ENCODE assay signal across 21 cellular contexts in the genomic region with DNA sequence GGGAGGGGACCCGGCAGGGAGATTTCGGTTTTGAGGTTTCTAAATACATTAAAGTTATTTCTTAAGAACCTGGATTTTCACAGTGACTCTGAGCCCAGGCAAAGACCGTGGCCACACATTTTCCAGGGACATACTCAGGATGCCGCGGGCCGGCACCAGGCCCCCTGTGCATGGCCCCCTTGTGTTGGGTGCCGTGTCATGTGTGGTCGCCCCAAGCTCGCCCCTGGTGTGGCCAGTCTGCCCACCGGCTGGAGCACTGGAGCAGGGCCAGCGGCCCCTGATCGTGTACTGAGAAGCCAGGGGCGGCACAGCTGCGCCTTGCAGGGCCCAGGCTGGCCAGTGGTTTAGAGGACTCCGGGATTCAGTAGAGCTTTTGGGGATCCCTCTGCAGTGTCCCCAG. TPM values are rescaled to one million over a fixed set of nuclear protein-coding genes. Genes with fewer than 3 reads are reported as not detected.
DNase-seq lines count a peak whose midpoint lies in the region; ATAC-seq and TF ChIP-seq lines count a peak whose summit lies in the region.
"Had no signal": no experiment of that assay in that cellular context is flagged by ENCODE, and none has a peak within 500 bp of the region (broad histone marks: within the 10 kb centered on the region; RNA-seq: fewer than 3 reads in every experiment).

No MANE protein-coding gene starts in this region.

- peaks cover 1% of the 10 kb centered on the region for H3K79me1 ChIP-seq in neuronal stem cell (ENCODE audit: low read depth, low read length)

- H3K9ac ChIP-seq in BLaER1 (no peak overlapping the region), PC-3 (ENCODE audit: low read length) (no peak overlapping the region), neuronal stem cell (ENCODE audit: low read depth, low read length, poor library complexity) (no peak overlapping the region), GM23248 (no peak overlapping the region)

- POLR2A ChIA-PET in PC-3 (lab: Charles Lee; ENCODE audit: unreplicated experiment): no interaction called here
- POLR2A ChIA-PET in RWPE1 (lab: Yijun Ruan, JAX; ENCODE audit: low non-redundant PET): no interaction called here

- CTCF ChIA-PET in PC-3 (lab: Charles Lee): interaction anchor here (1.0 to 1.6 kb wide), 2 partner anchors 28 kb away, joined by 6 to 25 read pairs; no protein-coding TSS in a partner anchor
- CTCF ChIA-PET in RWPE1 (lab: Yijun Ruan, JAX): interaction anchor here (1.0 to 6.9 kb wide), 3 partner anchors 9 to 28 kb away, joined by 10 to 78 read pairs (median 16); no protein-coding TSS in a partner anchor

- peak overlapping the region; percentile 96 for H2AK5ac ChIP-seq in neuronal stem cell (ENCODE audit: low read depth, low read length)

- H3K23ac ChIP-seq in neuronal stem cell (ENCODE audit: low read depth, low read length, poor library complexity): no peak overlapping the region

- H4K8ac ChIP-seq in neuronal stem cell (ENCODE audit: low read depth, low read length): no peak overlapping the region

- peaks cover 53% of the 10 kb centered on the region for H4K20me1 ChIP-seq in BLaER1
- no peaks in the 10 kb centered on the region for H4K20me1 ChIP-seq in PC-3 (ENCODE audit: low read length)
- no peaks in the 10 kb centered on the region for H4K20me1 ChIP-seq in GM23248 (ENCODE audit: insufficient read depth)

- ATAC-seq in PC-3 (no peak), HG03135 (IDR thresholded peaks at IDR 0.05; ENCODE audit: unreplicated experiment) (no peak)
- ATAC-seq: GM12878, GM23338 had no signal

- H2BK5ac ChIP-seq in neuronal stem cell (ENCODE audit: low read length): peak overlapping the region; percentile 60

- H3K27me3 Mint-ChIP-seq in chondrocyte (ENCODE audit: low read depth): no peaks in the 10 kb centered on the region
- H3K27me3 Mint-ChIP-seq: CD4-positive, alpha-beta memory T cell had no signal

- H2BK120ac ChIP-seq in neuronal stem cell (ENCODE audit: low read depth, low read length): no peak overlapping the region

- H3K36me3 ChIP-seq in BLaER1 (no peaks in the 10 kb centered on the region), PC-3 (ENCODE audit: low read depth, low read length) (no peaks in the 10 kb centered on the region), neuronal stem cell (replicated peaks in 1 of 2; ENCODE audit: control insufficient read depth in 2 of 2, insufficient read depth in 2 of 2, low read length in 2 of 2) (no peaks in the 10 kb centered on the region), GM23248 (ENCODE audit: low read depth) (no peaks in the 10 kb centered on the region)

- no peak for DNase-seq in PC-3
- no peak for DNase-seq in RWPE1 (ENCODE audit: low spot score)
- DNase-seq in neuronal stem cell (ENCODE audit: low spot score): no peak
- DNase-seq in NOMO-1 treated with DMSO at 0.1 percent for 48 hours (lab: John Stamatoyannopoulos, UW; ENCODE audit: unreplicated experiment): no peak
- no peak for DNase-seq in chondrocyte (ENCODE audit: low spot score)
- no peak for DNase-seq in GM23248
- DNase-seq: C1 segment of cervical spinal cord; Calu3; CD4-positive, alpha-beta memory T cell; COR-L47; DMS53; DND-41; H9; HFFc6 had no signal

- H2BK12ac ChIP-seq in neuronal stem cell (ENCODE audit: low read length): no peak overlapping the region

- H3K4ac ChIP-seq in neuronal stem cell (ENCODE audit: low read length): no peak overlapping the region

- no peak overlapping the region for H3K4me3 ChIP-seq in BLaER1
- H3K4me3 ChIP-seq in PC-3 (ENCODE audit: low read length): no peak overlapping the region
- no peak overlapping the region for H3K4me3 ChIP-seq in neuronal stem cell (ENCODE audit: low read length in 2 of 2)
- no peak overlapping the region for H3K4me3 ChIP-seq in GM23248
- H3K4me3 ChIP-seq: GM12878, GM23338 had no signal

- TF ChIP-seq CTCF in PC-3 (conservative IDR thresholded peaks at IDR 0.05; ENCODE audit: low read depth, low read length) (no peak), RWPE1 (conservative IDR thresholded peaks at IDR 0.05; ENCODE audit: low read depth) (no peak), chondrocyte (IDR thresholded peaks at IDR 0.05) (no peak)

- H2BK15ac ChIP-seq in neuronal stem cell (ENCODE audit: low read length): no peak overlapping the region

- H3K9me3 ChIP-seq in BLaER1: no peaks in the 10 kb centered on the region
- H3K9me3 ChIP-seq in PC-3 (ENCODE audit: low read length): no peaks in the 10 kb centered on the region
- peaks cover 0 to 8% of the 10 kb centered on the region in 2 donors for H3K9me3 ChIP-seq in neuronal stem cell (replicated peaks in 1 of 2; ENCODE audit: control insufficient read depth in 2 of 2, insufficient read depth in 1 of 2, low read depth in 1 of 2, low read length in 2 of 2)
- H3K9me3 ChIP-seq in GM23248 (ENCODE audit: low read depth): no peaks in the 10 kb centered on the region

- H3K9me2 ChIP-seq in PC-3 (replicated peaks; ENCODE audit: low read length) (no peaks in the 10 kb centered on the region), GM23248 (ENCODE audit: insufficient read depth) (no peaks in the 10 kb centered on the region)

- H3K27me3 ChIP-seq in BLaER1: peaks cover 25% of the 10 kb centered on the region
- H3K27me3 ChIP-seq in PC-3 (ENCODE audit: low read length): no peaks in the 10 kb centered on the region
- no peaks in the 10 kb centered on the region for H3K27me3 ChIP-seq in neuronal stem cell (ENCODE audit: control insufficient read depth in 3 of 3, insufficient read depth in 3 of 3, low read depth in 1 of 3, low read length in 3 of 3)
- H3K27me3 ChIP-seq in GM23248 (replicated peaks; ENCODE audit: insufficient read depth): peaks cover 14% of the 10 kb centered on the region; the same call in 1 of the 2 replicates

- no TSS peak for BruUV-seq in PC-3 (replicated peaks; lab: Mats Ljungman, UMichigan)

- H3K4me3 Mint-ChIP-seq in chondrocyte (ENCODE audit: unreplicated experiment): no peak overlapping the region
- H3K4me3 Mint-ChIP-seq: B cell; CD4-positive, alpha-beta memory T cell; GM23338; H9; HFFc6 had no signal

- no peak overlapping the region for H3K27ac ChIP-seq in BLaER1
- H3K27ac ChIP-seq in PC-3 (ENCODE audit: low read length): 0 out of 2 replicates have a peak overlapping the region, but pooled peaks have one; percentile 57
- peak overlapping the region; percentile 95 for H3K27ac ChIP-seq in RWPE1
- no peak overlapping the region for H3K27ac ChIP-seq in neuronal stem cell (replicated peaks; ENCODE audit: low read length)
- no peak overlapping the region for H3K27ac ChIP-seq in GM23248
- H3K27ac ChIP-seq: 22Rv1 had no signal

- no peaks in the 10 kb centered on the region for H3K9me3 Mint-ChIP-seq in chondrocyte (ENCODE audit: low read depth)
- H3K9me3 Mint-ChIP-seq: HFFc6 had no signal

- H3K36me3 Mint-ChIP-seq in chondrocyte (ENCODE audit: low read depth): no peaks in the 10 kb centered on the region
- H3K36me3 Mint-ChIP-seq: CD4-positive, alpha-beta memory T cell had no signal

- in situ Hi-C loops in GM23248 (cut with MboI): loop anchor here (10.0 kb wide), 1 partner anchor 144 kb away; a partner anchor contains a TSS

- peaks cover 48% of the 10 kb centered on the region for H3K4me1 ChIP-seq in BLaER1
- H3K4me1 ChIP-seq in PC-3 (ENCODE audit: insufficient read depth, low read length): peaks cover 12% of the 10 kb centered on the region
- H3K4me1 ChIP-seq in neuronal stem cell (ENCODE audit: control insufficient read depth in 2 of 2, insufficient read depth in 1 of 2, low read depth in 1 of 2, low read length in 2 of 2): peaks cover 0 to 2% of the 10 kb centered on the region in 2 donors
- H3K4me1 ChIP-seq in GM23248 (ENCODE audit: insufficient read depth): no peaks in the 10 kb centered on the region

- H4K91ac ChIP-seq in neuronal stem cell (ENCODE audit: low read depth, low read length, poor library complexity): no peak overlapping the region

- peaks cover 4% of the 10 kb centered on the region for H3K4me1 Mint-ChIP-seq in chondrocyte (ENCODE audit: low read depth)
- H3K4me1 Mint-ChIP-seq: B cell had no signal

- WGBS in neuronal stem cell (ENCODE audit: extremely low coverage in 2 of 2, insufficient read length in 2 of 2, insufficient replicate concordance in 1 of 2), 2 donors: no CpG with 5 or more reads among the region's 15 CpGs
- WGBS in GM23248 (ENCODE audit: low coverage in 1 of 2, low lambda C conversion rate in 2 of 2, missing lambda C conversion rate in 2 of 2), 2 experiments: 36 to 40% methylated on average over 14 to 15 of the region's 15 CpGs

- H2AFZ ChIP-seq in PC-3 (ENCODE audit: low read length) (no peak overlapping the region), neuronal stem cell (ENCODE audit: low read length) (no peak overlapping the region), GM23248 (no peak overlapping the region)
- H2AFZ ChIP-seq: GM23338 had no signal

- H3K18ac ChIP-seq in neuronal stem cell (ENCODE audit: low read length): no peak overlapping the region

- H3K79me2 ChIP-seq in PC-3 (ENCODE audit: low read length) (no peaks in the 10 kb centered on the region), GM23248 (ENCODE audit: insufficient read depth) (no peaks in the 10 kb centered on the region)

- intact Hi-C loops in PC-3 (cut with micrococcal nuclease): no loop called here

- H3K4me2 ChIP-seq in BLaER1 (peak overlapping the region; percentile 71), PC-3 (ENCODE audit: low read length) (no peak overlapping the region), neuronal stem cell (ENCODE audit: insufficient read depth, low read length, poor library complexity, severe bottlenecking) (no peak overlapping the region), GM23248 (ENCODE audit: unreplicated experiment) (no peak overlapping the region)
- H3K4me2 ChIP-seq: GM23338 had no signal

- no peaks in the 10 kb centered on the region for H3F3A ChIP-seq in PC-3 (ENCODE audit: low read length, unreplicated experiment)
- H3F3A ChIP-seq in GM23248 (ENCODE audit: insufficient read depth): no peaks in the 10 kb centered on the region

- no peak overlapping the region for H3K27ac Mint-ChIP-seq in chondrocyte (ENCODE audit: unreplicated experiment)
- H3K27ac Mint-ChIP-seq: B cell; CD4-positive, alpha-beta memory T cell; GM23338; HFFc6 had no signal

- H3K14ac ChIP-seq in neuronal stem cell (ENCODE audit: low read length): no peak overlapping the region

RNA-seq across cellular contexts. Expression of a gene that starts 26.6 kb away (rescaled TPM):
- total RNA-seq in PC-3 (2014; rRNA removed) (54.3 and 60.7 TPM in 2 replicates), chondrocyte (1.1 to 4.1 TPM (median 2.0 TPM) in 3 replicates)
- 1.5 TPM for polyA plus RNA-seq in neuronal stem cell (2013, experiment 1 of 2)
- polyA plus RNA-seq in neuronal stem cell (2013, experiment 2 of 2): 1.4 TPM
- not detected in 2 replicates for total RNA-seq in GM23248 (2014; rRNA removed; shearing (Covaris generic))
- not detected in 2 replicates for polyA plus RNA-seq in GM23248 (2016; fragmentation: Nextera tagmentation; extraction: Ambion mirVana)
- total RNA-seq: GM12878 had no signal
- polyA plus RNA-seq: AG04450, GM12878 had no signal

Comparison
In these comparisons a context has a peak if more than half of its experiments do, and no peak if none do; other contexts are left out.
1. H3K27ac ChIP-seq: peak in PC-3 (single experiment) and RWPE1 (single experiment); none in BLaER1 (single experiment), neuronal stem cell (single experiment) and GM23248 (single experiment).
2. RNA of a gene that starts 26.6 kb away (total RNA-seq): 54.3 to 60.7 TPM in PC-3; 1.1 to 4.1 TPM in chondrocyte and not detected in GM23248; every median in the first group is over 10 times any median in the second.